Comparison of ENCODE assay signal across 14 cellular contexts in the genomic region with DNA sequence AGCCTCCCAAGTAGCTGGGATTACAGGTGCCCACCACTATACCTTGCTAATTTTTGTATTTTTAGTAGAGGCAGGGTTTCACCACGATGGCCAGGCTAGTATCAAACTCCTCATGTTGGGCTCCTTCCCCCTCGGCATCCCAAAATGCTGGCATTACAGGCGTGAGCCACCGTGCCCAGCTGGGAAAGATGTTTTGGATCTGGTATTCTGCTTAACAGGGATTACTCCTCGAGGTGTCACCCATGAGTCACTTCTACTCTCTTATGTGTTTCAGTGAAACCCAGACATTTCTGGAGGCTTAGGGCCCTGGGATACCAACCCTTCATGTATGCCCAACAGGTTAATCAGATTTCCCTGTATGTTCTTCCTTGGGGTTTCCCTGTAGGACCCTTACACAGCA. TPM values are rescaled to one million over a fixed set of nuclear protein-coding genes. Genes with fewer than 3 reads are reported as not detected.
DNase-seq lines count a peak whose midpoint lies in the region; ATAC-seq and TF ChIP-seq lines count a peak whose summit lies in the region.
"Had no signal": no experiment of that assay in that cellular context is flagged by ENCODE, and none has a peak within 500 bp of the region (broad histone marks: within the 10 kb centered on the region; RNA-seq: fewer than 3 reads in every experiment).

No MANE protein-coding gene starts in this region.

- H3K9me3 ChIP-seq in osteoblast (ENCODE audit: low read depth, low read length) = no peaks in the 10 kb centered on the region

- no peak overlapping the region for H3K4me3 ChIP-seq in osteoblast (ENCODE audit: insufficient read depth, low read length)

- no peaks in the 10 kb centered on the region for H3K36me3 ChIP-seq in osteoblast (ENCODE audit: insufficient read depth, low read length)

- H3K36me3 Mint-ChIP-seq in HFFc6 (ENCODE audit: low read depth) (no peaks in the 10 kb centered on the region), WTC11 (peaks cover 9% of the 10 kb centered on the region; the same call in 1 of the 2 replicates), T-cell (peaks cover 5% of the 10 kb centered on the region)

- peak; percentile 30; the same call in 1 of the 2 replicates for ATAC-seq in WTC11
- ATAC-seq in T-cell (replicated peaks in 1 of 4) = no peak
- ATAC-seq in HG03342 (IDR thresholded peaks at IDR 0.05; ENCODE audit: unreplicated experiment) = no peak

- no peaks in the 10 kb centered on the region for H3K79me2 ChIP-seq in osteoblast (ENCODE audit: insufficient read depth, low read length)

- peak; percentile 58 for DNase-seq in GM03348 (ENCODE audit: low spot score)
- peak; percentile 45 for DNase-seq in HFFc6
- no peak for DNase-seq in WTC11 (ENCODE audit: low spot score)
- peak; percentile 87 for DNase-seq in osteoblast (ENCODE audit: insufficient read length, low spot score, missing footprints)
- no peak for DNase-seq in globus pallidus (ENCODE audit: low spot score)
- no peak for DNase-seq in T-cell
- DNase-seq in activated gamma-delta T cell (lab: John Stamatoyannopoulos, UW) = no peak
- DNase-seq: Calu3; kidney; NCI-H774; stimulated activated CD4-positive, alpha-beta T cell treated with anti-CD3 and anti-CD28 coated beads, Interleukin-2, amount 100 ng/mL, for 24 hours; T-helper 9 cell had no signal

- H3K9me3 Mint-ChIP-seq in HFFc6 (no peaks in the 10 kb centered on the region), WTC11 (peaks cover 23% of the 10 kb centered on the region), T-cell (peaks cover 5 to 10% (median 6%) of the 10 kb centered on the region in 3 donors)

- POLR2A ChIA-PET in WTC11 (lab: Charles Lee) = no interaction called here
- POLR2A ChIA-PET in T-cell (lab: Charles Lee) = interaction anchor here in 1 of 2 donors (0.6 kb wide), 1 partner anchor 25 kb away, joined by 3 read pairs; no protein-coding TSS in a partner anchor

- H3K27me3 Mint-ChIP-seq in HFFc6 (ENCODE audit: insufficient read depth) (peaks cover 4% of the 10 kb centered on the region), WTC11 (ENCODE audit: low read depth) (no peaks in the 10 kb centered on the region), T-cell (peaks cover 9 to 13% of the 10 kb centered on the region in 2 donors)

- no peak overlapping the region for H3K4me2 ChIP-seq in osteoblast (ENCODE audit: insufficient read depth, low read length)

- H3K27ac ChIP-seq in osteoblast (ENCODE audit: low read depth, low read length) = no peak overlapping the region

- TF ChIP-seq CTCF in HFFc6 (IDR thresholded peaks at IDR 0.05) (0 out of 2 replicates have a peak, but pooled peaks have one; percentile 2), WTC11 (IDR thresholded peaks at IDR 0.05) (no peak), osteoblast (IDR thresholded peaks at IDR 0.05; ENCODE audit: extremely low read depth, low read depth, low read length) (no peak)

- CTCF ChIA-PET in WTC11 (lab: Charles Lee) (interaction anchor here (0.7 to 1.2 kb wide), 5 partner anchors 10 to 503 kb away, joined by 3 to 5 read pairs (median 3); no protein-coding TSS in a partner anchor), T-cell (lab: Charles Lee) (no interaction called here)

- H3K4me3 Mint-ChIP-seq in HFFc6 (no peak overlapping the region), WTC11 (no peak overlapping the region), T-cell (no peak overlapping the region)

- H4K20me1 ChIP-seq in osteoblast (ENCODE audit: insufficient read depth, low read length) = no peaks in the 10 kb centered on the region

- H3K27ac Mint-ChIP-seq in HFFc6 (no peak overlapping the region), WTC11 (no peak overlapping the region), T-cell (no peak overlapping the region)

- H3K4me1 Mint-ChIP-seq in HFFc6 (ENCODE audit: low read depth) (peaks cover 51% of the 10 kb centered on the region), WTC11 (no peaks in the 10 kb centered on the region), T-cell (peaks cover 7 to 8% (median 7%) of the 10 kb centered on the region in 3 donors)

- H3K4me1 ChIP-seq in osteoblast (ENCODE audit: insufficient read depth, low read length) = peaks cover 10% of the 10 kb centered on the region

- no peaks in the 10 kb centered on the region for H3K27me3 ChIP-seq in osteoblast (ENCODE audit: insufficient read depth, low read length)

- H2AFZ ChIP-seq in osteoblast (ENCODE audit: low read length) = no peak overlapping the region

TF ChIP-seq in WTC11, 78 proteins besides CTCF, POLR2A, EP300 and RAD21 (continues in another document):
- TF ChIP-seq NFYB (CRISPR knock-in tag; conservative IDR thresholded peaks at IDR 0.05; ENCODE audit: low read depth) = no peak
- TF ChIP-seq, protein P1, sequence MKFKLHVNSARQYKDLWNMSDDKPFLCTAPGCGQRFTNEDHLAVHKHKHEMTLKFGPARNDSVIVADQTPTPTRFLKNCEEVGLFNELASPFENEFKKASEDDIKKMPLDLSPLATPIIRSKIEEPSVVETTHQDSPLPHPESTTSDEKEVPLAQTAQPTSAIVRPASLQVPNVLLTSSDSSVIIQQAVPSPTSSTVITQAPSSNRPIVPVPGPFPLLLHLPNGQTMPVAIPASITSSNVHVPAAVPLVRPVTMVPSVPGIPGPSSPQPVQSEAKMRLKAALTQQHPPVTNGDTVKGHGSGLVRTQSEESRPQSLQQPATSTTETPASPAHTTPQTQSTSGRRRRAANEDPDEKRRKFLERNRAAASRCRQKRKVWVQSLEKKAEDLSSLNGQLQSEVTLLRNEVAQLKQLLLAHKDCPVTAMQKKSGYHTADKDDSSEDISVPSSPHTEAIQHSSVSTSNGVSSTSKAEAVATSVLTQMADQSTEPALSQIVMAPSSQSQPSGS (CRISPR knock-in tag; IDR thresholded peaks at IDR 0.05; ENCODE audit: borderline replicate concordance, low read depth) = no peak
- no peak for TF ChIP-seq PREB (CRISPR knock-in tag; IDR thresholded peaks at IDR 0.05; ENCODE audit: borderline replicate concordance)
- no peak for TF ChIP-seq GABPB1 (CRISPR knock-in tag; IDR thresholded peaks at IDR 0.05)
- TF ChIP-seq, protein P2, sequence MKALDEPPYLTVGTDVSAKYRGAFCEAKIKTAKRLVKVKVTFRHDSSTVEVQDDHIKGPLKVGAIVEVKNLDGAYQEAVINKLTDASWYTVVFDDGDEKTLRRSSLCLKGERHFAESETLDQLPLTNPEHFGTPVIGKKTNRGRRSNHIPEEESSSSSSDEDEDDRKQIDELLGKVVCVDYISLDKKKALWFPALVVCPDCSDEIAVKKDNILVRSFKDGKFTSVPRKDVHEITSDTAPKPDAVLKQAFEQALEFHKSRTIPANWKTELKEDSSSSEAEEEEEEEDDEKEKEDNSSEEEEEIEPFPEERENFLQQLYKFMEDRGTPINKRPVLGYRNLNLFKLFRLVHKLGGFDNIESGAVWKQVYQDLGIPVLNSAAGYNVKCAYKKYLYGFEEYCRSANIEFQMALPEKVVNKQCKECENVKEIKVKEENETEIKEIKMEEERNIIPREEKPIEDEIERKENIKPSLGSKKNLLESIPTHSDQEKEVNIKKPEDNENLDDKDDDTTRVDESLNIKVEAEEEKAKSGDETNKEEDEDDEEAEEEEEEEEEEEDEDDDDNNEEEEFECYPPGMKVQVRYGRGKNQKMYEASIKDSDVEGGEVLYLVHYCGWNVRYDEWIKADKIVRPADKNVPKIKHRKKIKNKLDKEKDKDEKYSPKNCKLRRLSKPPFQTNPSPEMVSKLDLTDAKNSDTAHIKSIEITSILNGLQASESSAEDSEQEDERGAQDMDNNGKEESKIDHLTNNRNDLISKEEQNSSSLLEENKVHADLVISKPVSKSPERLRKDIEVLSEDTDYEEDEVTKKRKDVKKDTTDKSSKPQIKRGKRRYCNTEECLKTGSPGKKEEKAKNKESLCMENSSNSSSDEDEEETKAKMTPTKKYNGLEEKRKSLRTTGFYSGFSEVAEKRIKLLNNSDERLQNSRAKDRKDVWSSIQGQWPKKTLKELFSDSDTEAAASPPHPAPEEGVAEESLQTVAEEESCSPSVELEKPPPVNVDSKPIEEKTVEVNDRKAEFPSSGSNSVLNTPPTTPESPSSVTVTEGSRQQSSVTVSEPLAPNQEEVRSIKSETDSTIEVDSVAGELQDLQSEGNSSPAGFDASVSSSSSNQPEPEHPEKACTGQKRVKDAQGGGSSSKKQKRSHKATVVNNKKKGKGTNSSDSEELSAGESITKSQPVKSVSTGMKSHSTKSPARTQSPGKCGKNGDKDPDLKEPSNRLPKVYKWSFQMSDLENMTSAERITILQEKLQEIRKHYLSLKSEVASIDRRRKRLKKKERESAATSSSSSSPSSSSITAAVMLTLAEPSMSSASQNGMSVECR (CRISPR knock-in tag; IDR thresholded peaks at IDR 0.05; ENCODE audit: borderline replicate concordance) = no peak
- no peak for TF ChIP-seq SP1 (CRISPR knock-in tag; conservative IDR thresholded peaks at IDR 0.05)
- no peak for TF ChIP-seq RELA (CRISPR knock-in tag; IDR thresholded peaks at IDR 0.05; ENCODE audit: borderline replicate concordance)
- no peak for TF ChIP-seq ZNF138 (CRISPR knock-in tag; conservative IDR thresholded peaks at IDR 0.05)
- no peak for TF ChIP-seq RORB (CRISPR knock-in tag; IDR thresholded peaks at IDR 0.05)

RNA-seq across cellular contexts. Expression of gene OPN4, which starts 11.8 kb away (rescaled TPM):
- total RNA-seq in HFFc6 (2021; fragmentation: NEBNext Ultra II Directional; extraction: Animal tissue kit (Norgen Biotek cat#: 25700)) = not detected
- total RNA-seq in WTC11 (2021) (not detected in 3 replicates), osteoblast (not detected in 2 replicates), T-cell (not detected)
- total RNA-seq: Calu3, endothelial cell of umbilical vein, kidney had no signal

RNA-seq across cellular contexts. Expression of gene LDB3, which starts 25.8 kb away (rescaled TPM):
- 1 to 10 TPM in 1 of 6 experiments, under 1 TPM in 5; 0.55 to 1.3 (median 0.66) TPM for total RNA-seq in HFFc6 (2021; fragmentation: NEBNext Ultra II Directional; extraction: Animal tissue kit (Norgen Biotek cat#: 25700))
- total RNA-seq in WTC11 (2021) (0.42 to 0.96 TPM (median 0.46 TPM) in 3 replicates), osteoblast (under 0.01 TPM in 2 replicates), T-cell (under 1 TPM in 3 of 5 donors, not detected in 2; 0.07 to 0.16 (median 0.12) TPM)
- total RNA-seq: Calu3, endothelial cell of umbilical vein had no signal

Comparison
In these comparisons a context has a peak if more than half of its experiments do, and no peak if none do; other contexts are left out.
1. DNase-seq: peak in GM03348 (single experiment), HFFc6 (single experiment) and osteoblast (single experiment); none in WTC11 (single experiment), globus pallidus (single experiment), T-cell (0 of 34) and activated gamma-delta T cell (single experiment).